In genomic region chr9:35923927-35924763, GRCh38 we compare ENCODE assay signal across 9 cellular contexts. TPM values are rescaled to one million over a fixed set of nuclear protein-coding genes. Genes with fewer than 3 reads are reported as not detected.
DNase-seq lines count a peak whose midpoint lies in the region; ATAC-seq and TF ChIP-seq lines count a peak whose summit lies in the region.
"Had no signal": no experiment of that assay in that cellular context is flagged by ENCODE, and none has a peak within 500 bp of the region (broad histone marks: within the 10 kb centered on the region; RNA-seq: fewer than 3 reads in every experiment).

No MANE protein-coding gene starts in this region.

- ATAC-seq in natural killer cell (no peak), GM21723 (IDR thresholded peaks at IDR 0.05; ENCODE audit: unreplicated experiment) (no peak)

- H3K36me3 ChIP-seq in esophagus squamous epithelium: no peaks in the 10 kb centered on the region
- H3K36me3 ChIP-seq: neutrophil had no signal

- H3K36me3 Mint-ChIP-seq in natural killer cell (no peaks in the 10 kb centered on the region), progenitor cell of endocrine pancreas (ENCODE audit: insufficient read depth) (no peaks in the 10 kb centered on the region)

- TF ChIP-seq CTCF in RWPE1 (conservative IDR thresholded peaks at IDR 0.05; ENCODE audit: low read depth): no peak
- no peak for TF ChIP-seq CTCF in esophagus squamous epithelium (IDR thresholded peaks at IDR 0.05)
- no peak for TF ChIP-seq CTCF in natural killer cell (IDR thresholded peaks at IDR 0.05)
- TF ChIP-seq CTCF in progenitor cell of endocrine pancreas (IDR thresholded peaks at IDR 0.05; ENCODE audit: unreplicated experiment): no peak

- TF ChIP-seq POLR2A in esophagus squamous epithelium (IDR thresholded peaks at IDR 0.05): no peak

- peak overlapping the region in 1 of 4 donors; percentile 9 for H3K4me3 ChIP-seq in esophagus squamous epithelium

- H3K27me3 ChIP-seq in esophagus squamous epithelium: no peaks in the 10 kb centered on the region
- H3K27me3 ChIP-seq: neutrophil had no signal

- H3K9me3 Mint-ChIP-seq in natural killer cell (no peaks in the 10 kb centered on the region), progenitor cell of endocrine pancreas (ENCODE audit: low read depth) (no peaks in the 10 kb centered on the region)

- H3K4me3 Mint-ChIP-seq in natural killer cell: no peak overlapping the region
- H3K4me3 Mint-ChIP-seq in progenitor cell of endocrine pancreas (ENCODE audit: low read depth): no peak overlapping the region

- no peaks in the 10 kb centered on the region for H3K9me3 ChIP-seq in esophagus squamous epithelium
- H3K9me3 ChIP-seq: neutrophil had no signal

- CTCF ChIA-PET in RWPE1 (lab: Yijun Ruan, JAX): interaction anchor here (0.6 to 1.0 kb wide), 7 partner anchors 21 to 1034 kb away, joined by 3 to 5 read pairs (median 3); no protein-coding TSS in a partner anchor

- H3K27ac ChIP-seq in RWPE1 (peak overlapping the region; percentile 82), esophagus squamous epithelium (peak overlapping the region; percentile 57 to 72 (median 62))
- H3K27ac ChIP-seq: neutrophil had no signal

- intact Hi-C loops in esophagus squamous epithelium (cut with DNase I) (no loop called here), posterior vena cava (cut with DNase I) (no loop called here), natural killer cell (cut with micrococcal nuclease) (no loop called here)

- H3K4me1 Mint-ChIP-seq in natural killer cell: no peaks in the 10 kb centered on the region
- H3K4me1 Mint-ChIP-seq in progenitor cell of endocrine pancreas (ENCODE audit: low read depth): peaks cover 2% of the 10 kb centered on the region

- WGBS in esophagus squamous epithelium, 2 donors: 31 to 47% methylated on average over 9 of the region's 9 CpGs

- peaks cover 10 to 25% (median 10%) of the 10 kb centered on the region in 3 donors for H3K4me1 ChIP-seq in esophagus squamous epithelium

- POLR2A ChIA-PET in RWPE1 (lab: Yijun Ruan, JAX; ENCODE audit: low non-redundant PET): interaction anchor here (0.6 kb wide), 1 partner anchor 95 kb away, joined by 3 read pairs; no protein-coding TSS in a partner anchor

- H3K27me3 Mint-ChIP-seq in natural killer cell (ENCODE audit: low read depth in 2 of 2) (peaks cover 14 to 19% of the 10 kb centered on the region in 2 donors), progenitor cell of endocrine pancreas (peaks cover 18% of the 10 kb centered on the region)

- DNase-seq in GM03348 (ENCODE audit: low spot score): peak; percentile 90
- DNase-seq in RWPE1 (ENCODE audit: low spot score): peak; percentile 89
- DNase-seq in esophagus squamous epithelium (lab: John Stamatoyannopoulos, UW): no peak
- DNase-seq in posterior vena cava (ENCODE audit: low spot score): peak; percentile 84
- DNase-seq in natural killer cell: no peak
- no peak for DNase-seq in NCI-H1105 treated with DMSO at 0.1 percent for 48 hours (lab: John Stamatoyannopoulos, UW)
- DNase-seq in progenitor cell of endocrine pancreas (ENCODE audit: low spot score, unreplicated experiment): no peak

- no peak overlapping the region for H3K27ac Mint-ChIP-seq in natural killer cell
- H3K27ac Mint-ChIP-seq in progenitor cell of endocrine pancreas: no peak overlapping the region

RNA-seq across cellular contexts. Expression of gene SPAAR, which starts 14.9 kb away (rescaled TPM):
- total RNA-seq in esophagus squamous epithelium (1 to 10 TPM in 1 of 4 donors, under 1 TPM in 1, not detected in 2; 0.22 to 1.1 TPM), posterior vena cava (1 to 10 TPM; 2.5 to 4.0 TPM), natural killer cell (not detected), progenitor cell of endocrine pancreas (not detected in 2 replicates)

RNA-seq across cellular contexts. Expression of gene HRCT1, which starts 18.1 kb away (rescaled TPM):
- total RNA-seq in esophagus squamous epithelium (1 to 10 TPM in 1 of 4 donors, under 1 TPM in 1, not detected in 2; 0.70 to 4.6 TPM), posterior vena cava (10 to 100 TPM in 1 of 2 donors, 1 to 10 TPM in 1; 4.8 to 20.1 TPM), natural killer cell (not detected), progenitor cell of endocrine pancreas (not detected in 2 replicates)

RNA-seq across cellular contexts. Expression of gene OR2S2, which starts 33.8 kb away (rescaled TPM):
- total RNA-seq in esophagus squamous epithelium (not detected), posterior vena cava (not detected), natural killer cell (not detected), progenitor cell of endocrine pancreas (not detected in 2 replicates)

RNA-seq across cellular contexts. Expression of gene OR13J1, which starts 53.9 kb away (rescaled TPM):
- total RNA-seq in esophagus squamous epithelium (not detected), posterior vena cava (not detected), natural killer cell (not detected), progenitor cell of endocrine pancreas (not detected in 2 replicates)

Comparison
In these comparisons a context has a peak if more than half of its experiments do, and no peak if none do; other contexts are left out.
1. DNase-seq: peak in GM03348 (single experiment), RWPE1 (single experiment) and posterior vena cava (single experiment); none in esophagus squamous epithelium (single experiment), natural killer cell (single experiment), NCI-H1105 treated with DMSO at 0.1 percent for 48 hours (single experiment) and progenitor cell of endocrine pancreas (single experiment).